ENCODE assay signal across 6 cellular contexts in genomic region chr10:46512725-46513124, GRCh38. TPM values are rescaled to one million over a fixed set of nuclear protein-coding genes. Genes with fewer than 3 reads are reported as not detected.
"Had no signal": no experiment of that assay in that cellular context is flagged by ENCODE, and none has a peak within 500 bp of the region (broad histone marks: within the 10 kb centered on the region; RNA-seq: fewer than 3 reads in every experiment).

No MANE protein-coding gene starts in this region.

RNA-seq across cellular contexts. Expression of gene GPRIN2, which starts 43.7 kb away (rescaled TPM):
- total RNA-seq: OCI-LY7, Right ventricle myocardium inferior, RPMI7951, SJCRH30, SK-MEL-5 had no signal

RNA-seq across cellular contexts. Expression of gene NPY4R, which starts 47.0 kb away (rescaled TPM):
- total RNA-seq: OCI-LY7, PC-3, Right ventricle myocardium inferior, RPMI7951, SJCRH30, SK-MEL-5 had no signal
